ENCODE assay signal across 10 cellular contexts in the genomic region with DNA sequence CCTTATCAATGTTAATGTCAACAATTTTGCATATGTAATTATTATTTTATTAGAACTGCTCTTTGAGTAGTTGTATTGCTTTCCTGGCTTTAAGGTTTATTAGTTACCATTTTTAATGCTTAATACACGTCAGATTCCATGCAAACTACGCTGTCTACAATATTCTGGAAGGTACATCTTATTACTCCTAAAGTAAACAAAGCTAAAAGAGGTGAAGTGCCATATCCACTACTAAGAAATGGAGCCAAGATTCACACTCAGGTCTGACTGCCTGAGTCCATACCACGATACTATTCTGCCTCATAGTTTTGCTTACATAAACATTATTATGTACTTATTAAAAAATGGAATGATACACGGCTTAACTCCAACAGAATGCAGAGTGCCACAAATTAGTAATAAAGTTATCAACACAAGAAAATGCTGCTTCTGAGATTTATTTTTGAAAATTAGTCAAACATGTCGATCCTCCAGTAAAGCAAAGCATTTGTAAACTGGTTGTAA. TPM values are rescaled to one million over a fixed set of nuclear protein-coding genes. Genes with fewer than 3 reads are reported as not detected.
DNase-seq lines count a peak whose midpoint lies in the region; ATAC-seq and TF ChIP-seq lines count a peak whose summit lies in the region.
"Had no signal": no experiment of that assay in that cellular context is flagged by ENCODE, and none has a peak within 500 bp of the region (broad histone marks: within the 10 kb centered on the region; RNA-seq: fewer than 3 reads in every experiment).

No MANE protein-coding gene starts in this region.

- no peak overlapping the region for H3K9ac ChIP-seq in mucosa of stomach (ENCODE audit: low read length)

- H3K9me3 Mint-ChIP-seq in stimulated activated naive CD8-positive, alpha-beta T cell treated with anti-CD3 and anti-CD28 coated beads, Interleukin-15, Interleukin-2, amounts not matched to agents 100 ng/mL and 50 ng/mL, for 24 hours = no peaks in the 10 kb centered on the region

- no peaks in the 10 kb centered on the region for H3K27me3 Mint-ChIP-seq in stimulated activated naive CD8-positive, alpha-beta T cell treated with anti-CD3 and anti-CD28 coated beads, Interleukin-15, Interleukin-2, amounts not matched to agents 100 ng/mL and 50 ng/mL, for 24 hours

- peaks cover 36% of the 10 kb centered on the region for H3K4me1 Mint-ChIP-seq in stimulated activated naive CD8-positive, alpha-beta T cell treated with anti-CD3 and anti-CD28 coated beads, Interleukin-15, Interleukin-2, amounts not matched to agents 100 ng/mL and 50 ng/mL, for 24 hours (ENCODE audit: low read depth)

- H3K36me3 ChIP-seq in adrenal gland (replicated peaks in 1 of 2) (no peaks in the 10 kb centered on the region), mucosa of stomach (ENCODE audit: control insufficient read depth, insufficient read depth, low read length) (no peaks in the 10 kb centered on the region), vagina (no peaks in the 10 kb centered on the region)
- H3K36me3 ChIP-seq: pancreas had no signal

- ATAC-seq in stimulated activated naive CD8-positive, alpha-beta T cell treated with anti-CD3 and anti-CD28 coated beads, Interleukin-15, Interleukin-2, amounts not matched to agents 100 U/mL and 50 U/mL, for 24 hours = no peak

- WGBS in adrenal gland, 4 donors = 55 to 65% (median 62%) methylated on average over 5 of the region's 5 CpGs

- peak overlapping the region; percentile 98 for H3K4me3 Mint-ChIP-seq in stimulated activated naive CD8-positive, alpha-beta T cell treated with anti-CD3 and anti-CD28 coated beads, Interleukin-15, Interleukin-2, amounts not matched to agents 100 ng/mL and 50 ng/mL, for 24 hours

- peaks cover 23% of the 10 kb centered on the region for H3K36me3 Mint-ChIP-seq in stimulated activated naive CD8-positive, alpha-beta T cell treated with anti-CD3 and anti-CD28 coated beads, Interleukin-15, Interleukin-2, amounts not matched to agents 100 ng/mL and 50 ng/mL, for 24 hours (ENCODE audit: low read depth)

- H3K4me1 ChIP-seq in adrenal gland (replicated peaks in 1 of 2) = peaks cover 11 to 33% of the 10 kb centered on the region in 2 donors
- H3K4me1 ChIP-seq in mucosa of stomach (ENCODE audit: control insufficient read depth, insufficient read depth, low read length) = peaks cover 6% of the 10 kb centered on the region
- peaks cover 27% of the 10 kb centered on the region for H3K4me1 ChIP-seq in vagina

- H3K4me3 ChIP-seq in adrenal gland (peak overlapping the region in 1 of 4 donors; percentile 70), mucosa of stomach (ENCODE audit: low read length) (peak overlapping the region; percentile 81), vagina (peak overlapping the region in 1 of 2 donors; percentile 90)

- intact Hi-C loops in adrenal gland (cut with DNase I) (no loop called here), vagina (cut with DNase I) (loop anchor here (10.0 kb wide), 1 partner anchor 74 kb away; no protein-coding TSS in a partner anchor)

- no peaks in the 10 kb centered on the region for H3K27me3 ChIP-seq in adrenal gland
- H3K27me3 ChIP-seq in mucosa of stomach (ENCODE audit: control insufficient read depth, insufficient read depth, low read length) = no peaks in the 10 kb centered on the region
- H3K27me3 ChIP-seq in vagina = no peaks in the 10 kb centered on the region
- H3K27me3 ChIP-seq: pancreas had no signal

- H3K27ac Mint-ChIP-seq in stimulated activated naive CD8-positive, alpha-beta T cell treated with anti-CD3 and anti-CD28 coated beads, Interleukin-15, Interleukin-2, amounts not matched to agents 100 ng/mL and 50 ng/mL, for 24 hours = peak overlapping the region; percentile 99

- no peak for DNase-seq in stimulated activated naive CD8-positive, alpha-beta T cell treated with anti-CD3 and anti-CD28 coated beads, Interleukin-15, Interleukin-2, amounts not matched to agents 100 U/mL and 50 U/mL, for 24 hours
- DNase-seq in adrenal gland = no peak
- DNase-seq in vagina (ENCODE audit: extremely low spot score in 2 of 2) = no peak
- DNase-seq in hepatic stellate cell (ENCODE audit: low spot score) = no peak
- no peak for DNase-seq in activated effector memory CD4-positive, alpha-beta T cell treated with anti-CD3 and anti-CD28 coated beads, Interleukin-2, amount 50 U/mL, for 16 hours
- DNase-seq in SIG-M5 treated with dmso at 0.1 percent for 504 hours (lab: John Stamatoyannopoulos, UW; ENCODE audit: unreplicated experiment) = no peak
- DNase-seq: NCI-H446 treated with DMSO at 0.1 percent for 48 hours, pancreas had no signal

- H3K27ac ChIP-seq in adrenal gland (peak overlapping the region in 3 of 5 donors; percentile 97 to 99 (median 98)), vagina (peak overlapping the region; percentile 97)

- no peak for TF ChIP-seq POLR2A in adrenal gland (IDR thresholded peaks at IDR 0.05)
- no peak for TF ChIP-seq POLR2A in vagina (IDR thresholded peaks at IDR 0.05)

- H3K9me3 ChIP-seq in adrenal gland (replicated peaks in 1 of 3) (no peaks in the 10 kb centered on the region), mucosa of stomach (ENCODE audit: control insufficient read depth, low read length) (no peaks in the 10 kb centered on the region), vagina (no peaks in the 10 kb centered on the region)
- H3K9me3 ChIP-seq: pancreas had no signal

- TF ChIP-seq CTCF in adrenal gland (IDR thresholded peaks at IDR 0.05) (no peak), vagina (IDR thresholded peaks at IDR 0.05) (no peak)

RNA-seq across cellular contexts. Expression of a gene that starts 1.2 kb away (rescaled TPM):
- 10 to 100 TPM; 17.1 to 86.1 (median 43.5) TPM for total RNA-seq in adrenal gland
- 100 to 1,000 TPM in 1 of 3 donors, 10 to 100 TPM in 2; 45.6 to 115 (median 52.6) TPM for polyA plus RNA-seq in adrenal gland
- total RNA-seq in vagina = 86.9 TPM
